10 cellular contexts compared by ENCODE assay signal in the genomic region with DNA sequence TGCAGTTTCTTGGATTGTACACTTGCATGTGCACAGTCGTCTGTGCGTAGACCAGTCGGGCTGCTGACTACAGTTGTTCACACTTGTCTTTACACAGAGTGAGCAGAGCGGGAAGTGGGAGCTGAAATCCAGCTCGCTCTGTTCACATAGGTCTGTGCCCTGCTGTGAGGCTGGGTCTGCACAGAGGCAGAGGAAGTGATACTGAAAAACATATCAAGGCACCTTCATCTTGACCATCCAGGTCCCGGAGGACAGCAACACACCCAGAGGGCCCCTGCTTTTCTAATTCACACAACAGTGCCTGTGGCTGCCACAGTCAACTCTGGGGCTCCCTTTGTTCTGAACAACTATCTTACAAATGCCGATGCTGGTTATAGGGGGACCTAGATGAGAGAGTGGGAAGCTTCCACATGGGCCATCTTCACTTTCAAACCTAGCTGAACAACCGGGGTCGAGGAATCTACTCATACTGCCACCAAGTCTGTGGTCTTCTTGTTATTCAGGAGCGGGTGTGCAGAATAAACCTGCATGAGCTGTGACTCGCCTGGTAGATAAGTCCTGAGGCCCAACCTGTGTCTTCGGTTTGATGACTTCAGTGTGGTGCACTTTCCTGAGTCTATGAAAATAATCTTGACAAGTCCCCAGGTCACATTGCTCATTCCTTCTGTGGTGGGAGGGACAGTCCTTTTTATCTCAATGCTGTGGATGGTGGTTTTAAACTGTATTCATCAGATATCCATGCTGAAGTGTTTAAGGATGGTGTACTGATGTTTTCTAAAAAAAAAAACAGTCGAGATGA. TPM values are rescaled to one million over a fixed set of nuclear protein-coding genes. Genes with fewer than 3 reads are reported as not detected.
A peak's percentile ranks its signal among the peaks of the same experiment; 100 is the strongest.
DNase-seq lines count a peak whose midpoint lies in the region; ATAC-seq and TF ChIP-seq lines count a peak whose summit lies in the region.
"Had no signal": no experiment of that assay in that cellular context is flagged by ENCODE, and none has a peak within 500 bp of the region (broad histone marks: within the 10 kb centered on the region; RNA-seq: fewer than 3 reads in every experiment).

No MANE protein-coding gene starts in this region.

- no peaks in the 10 kb centered on the region for H3K9me3 Mint-ChIP-seq in immature natural killer cell

- no peaks in the 10 kb centered on the region for H3K36me3 Mint-ChIP-seq in immature natural killer cell

- intact Hi-C loops in heart right ventricle (cut with DNase I) (loop anchor here in 3 of 10 donors (5.0 to 10.0 kb wide), 3 partner anchors 68 to 421 kb away; partner anchors contain the start of gene RBFA (in 1 of the 3)), left ventricle myocardium superior (cut with micrococcal nuclease) (no loop called here)

- WGBS in heart right ventricle, 2 donors, result 83 to 87% methylated on average over 13 of the region's 13 CpGs

- H3K4me3 Mint-ChIP-seq in immature natural killer cell, result no peak overlapping the region

- H3K27ac ChIP-seq in heart right ventricle, result no peak overlapping the region
- H3K27ac ChIP-seq: SJSA1 had no signal

- H3K4me1 Mint-ChIP-seq in immature natural killer cell, result peaks cover 8 to 20% of the 10 kb centered on the region in 2 donors

- DNase-seq in immature natural killer cell (no peak), heart right ventricle (no peak), omental fat pad (ENCODE audit: low spot score) (no peak), putamen (ENCODE audit: low spot score) (no peak), left ventricle myocardium superior (no peak)
- DNase-seq: KBM-7 had no signal

- peaks cover 9 to 13% (median 11%) of the 10 kb centered on the region in 3 donors for H3K27me3 Mint-ChIP-seq in immature natural killer cell (ENCODE audit: low read depth in 3 of 3)

- H3K4me3 ChIP-seq in heart right ventricle, result no peak overlapping the region
- H3K4me3 ChIP-seq: SJSA1 had no signal

- peak; percentile 64 for ATAC-seq in GM18517 (IDR thresholded peaks at IDR 0.05; ENCODE audit: unreplicated experiment)
- peak; percentile 57 for ATAC-seq in GM21367 (IDR thresholded peaks at IDR 0.05; ENCODE audit: unreplicated experiment)
- peak; percentile 51 for ATAC-seq in HG03460 (IDR thresholded peaks at IDR 0.05; ENCODE audit: unreplicated experiment)
- no peak for ATAC-seq in heart right ventricle
- no peak for ATAC-seq in omental fat pad (ENCODE audit: low FRiP score)
- ATAC-seq in left ventricle myocardium superior, result no peak

- H3K27me3 ChIP-seq in heart right ventricle, result no peaks in the 10 kb centered on the region
- H3K27me3 ChIP-seq: SJSA1 had no signal

- peaks cover 0 to 7% (median 0%) of the 10 kb centered on the region in 11 donors for H3K9me3 ChIP-seq in heart right ventricle
- H3K9me3 ChIP-seq: SJSA1 had no signal

- TF ChIP-seq CTCF in heart right ventricle (IDR thresholded peaks at IDR 0.05) (no peak), omental fat pad (IDR thresholded peaks at IDR 0.05) (no peak)

- peak overlapping the region; percentile 14 to 90 (median 44) for H3K27ac Mint-ChIP-seq in immature natural killer cell

- H3K36me3 ChIP-seq in heart right ventricle, result no peaks in the 10 kb centered on the region

- H3K4me1 ChIP-seq in heart right ventricle, result peaks cover 0 to 24% (median 13%) of the 10 kb centered on the region in 9 donors

RNA-seq across cellular contexts. Expression of gene ADNP2, which starts 3.5 kb away (rescaled TPM):
- polyA plus RNA-seq in immature natural killer cell (1 to 10 TPM; 3.6 to 7.2 (median 5.2) TPM), heart right ventricle (1 to 10 TPM; 4.6 to 5.9 TPM)
- total RNA-seq in heart right ventricle (10 to 100 TPM in 8 of 10 donors, 1 to 10 TPM in 2; 6.9 to 12.4 (median 10.9) TPM), omental fat pad (10 to 100 TPM; 13.2 to 22.6 (median 16.1) TPM), left ventricle myocardium superior (7.1 TPM)

Comparison
In these comparisons a context has a peak if more than half of its experiments do, and no peak if none do; other contexts are left out.
1. ATAC-seq: peak in GM18517 (single experiment), GM21367 (single experiment) and HG03460 (single experiment); none in heart right ventricle (0 of 8), omental fat pad (single experiment) and left ventricle myocardium superior (single experiment).